Comparison of ENCODE assay signal across 22 cellular contexts in genomic region chr17:65694601-65695000, GRCh38.
DNase-seq lines count a peak whose midpoint lies in the region; ATAC-seq, FAIRE-seq and TF ChIP-seq lines count a peak whose summit lies in the region.
"Had no signal": no experiment of that assay in that cellular context is flagged by ENCODE, and none has a peak within 500 bp of the region (broad histone marks: within the 10 kb centered on the region; RNA-seq: fewer than 3 reads in every experiment).

No MANE protein-coding gene starts in this region.

- no peak overlapping the region for H3K4me3 ChIP-seq in liver (ENCODE audit: low read depth in 1 of 3, low read length in 3 of 3)
- H3K4me3 ChIP-seq in HepG2 (replicated peaks in 1 of 3; ENCODE audit: insufficient read depth in 1 of 3, low read depth in 2 of 3, low read length in 3 of 3), result no peak overlapping the region
- H3K4me3 ChIP-seq in fibroblast of pulmonary artery (replicated peaks; ENCODE audit: low read depth, low read length), result no peak overlapping the region
- peak overlapping the region; percentile 13 for H3K4me3 ChIP-seq in neural cell (ENCODE audit: low read length)
- H3K4me3 ChIP-seq: BLaER1, GM23338 had no signal

- no peaks in the 10 kb centered on the region for H3K9me2 ChIP-seq in neural cell (ENCODE audit: insufficient read depth, low read length)

- TF ChIP-seq EP300 in HepG2 (IDR thresholded peaks at IDR 0.05; ENCODE audit: low read depth in 2 of 2, low read length in 2 of 2) (no peak), HepG2 (CRISPR knock-in tag; IDR thresholded peaks at IDR 0.05; ENCODE audit: borderline replicate concordance) (no peak), neural cell (conservative IDR thresholded peaks at IDR 0.05; ENCODE audit: poor library complexity, severe bottlenecking) (no peak)

- H3K27me3 ChIP-seq in liver (ENCODE audit: control insufficient read depth in 4 of 4, insufficient read depth in 4 of 4, low read length in 3 of 4), result no peaks in the 10 kb centered on the region
- no peaks in the 10 kb centered on the region for H3K27me3 ChIP-seq in HepG2 (ENCODE audit: control insufficient read depth in 1 of 2, insufficient read depth in 2 of 2, low read length in 2 of 2)
- H3K27me3 ChIP-seq in neural cell (ENCODE audit: insufficient read depth, low read depth, low read length), result no peaks in the 10 kb centered on the region
- H3K27me3 ChIP-seq in CD4-positive, alpha-beta T cell (ENCODE audit: control insufficient read depth, insufficient read depth, low read length), result no peaks in the 10 kb centered on the region
- H3K27me3 ChIP-seq: BLaER1 had no signal

- H4K20me1 ChIP-seq in HepG2 (ENCODE audit: insufficient read depth, low read length), result no peaks in the 10 kb centered on the region
- no peaks in the 10 kb centered on the region for H4K20me1 ChIP-seq in neural cell (ENCODE audit: insufficient read depth)
- H4K20me1 ChIP-seq: BLaER1 had no signal

- no peak for DNase-seq in HepG2 (ENCODE audit: low spot score)
- peak; percentile 42 for DNase-seq in fibroblast of pulmonary artery (ENCODE audit: low read depth)
- DNase-seq in NCI-H187 (lab: John Stamatoyannopoulos, UW), result no peak
- no peak for DNase-seq in activated effector memory CD4-positive, alpha-beta T cell treated with anti-CD3 and anti-CD28 coated beads, Interleukin-2, amount 50 U/mL, for 16 hours
- DNase-seq in CD4-positive, alpha-beta T cell, result no peak
- DNase-seq: 8988T; CD8-positive, alpha-beta memory T cell; COR-L47; HFFc6 had no signal

- H2AFZ ChIP-seq in HepG2 (ENCODE audit: low read length) (no peak overlapping the region), neural cell (ENCODE audit: low read depth, low read length) (no peak overlapping the region)
- H2AFZ ChIP-seq: GM23338 had no signal

- H3K9me3 ChIP-seq in liver (ENCODE audit: control insufficient read depth in 4 of 4, low read length in 3 of 4), result no peaks in the 10 kb centered on the region
- H3K9me3 ChIP-seq in HepG2 (ENCODE audit: low read length), result no peaks in the 10 kb centered on the region
- no peaks in the 10 kb centered on the region for H3K9me3 ChIP-seq in neural cell (ENCODE audit: low read length)
- no peaks in the 10 kb centered on the region for H3K9me3 ChIP-seq in CD4-positive, alpha-beta T cell (ENCODE audit: control insufficient read depth, low read length)
- H3K9me3 ChIP-seq: BLaER1 had no signal

- no peak for TF ChIP-seq RAD21 in liver (IDR thresholded peaks at IDR 0.05)
- TF ChIP-seq RAD21 in HepG2 (CRISPR knock-in tag; IDR thresholded peaks at IDR 0.05), result no peak
- TF ChIP-seq RAD21 in neural cell (conservative IDR thresholded peaks at IDR 0.05), result no peak

- H3K27ac Mint-ChIP-seq in CD4-positive, alpha-beta T cell, result no peak overlapping the region
- H3K27ac Mint-ChIP-seq: CD8-positive, alpha-beta memory T cell; GM23338; HFFc6; IgD-negative memory B cell had no signal

- H3F3A ChIP-seq in neural cell (ENCODE audit: insufficient read depth, low read length, poor library complexity, severe bottlenecking), result no peaks in the 10 kb centered on the region

- no peak overlapping the region for H3K4me3 Mint-ChIP-seq in CD4-positive, alpha-beta T cell
- H3K4me3 Mint-ChIP-seq: CD8-positive, alpha-beta memory T cell; GM23338; HFFc6; IgD-negative memory B cell had no signal

- no peak for TF ChIP-seq POLR2A in HepG2 (IDR thresholded peaks at IDR 0.05; ENCODE audit: insufficient read depth in 1 of 2, low read depth in 2 of 2, low read length in 2 of 2)

- ATAC-seq in HepG2 (no peak), GM19455 (IDR thresholded peaks at IDR 0.05; ENCODE audit: unreplicated experiment) (no peak)
- ATAC-seq in CD4-positive, alpha-beta T cell (ENCODE audit: poor library complexity), result no peak
- ATAC-seq: GM23338, HCT116 had no signal

- intact Hi-C loops in HepG2 (cut with micrococcal nuclease; ENCODE audit: unreplicated experiment), result loop anchor here (10.0 kb wide), 1 partner anchor 60 kb away; no protein-coding TSS in a partner anchor
- intact Hi-C loops in CD4-positive, alpha-beta T cell (cut with DNase I, micrococcal nuclease), result no loop called here

- peaks cover 17% of the 10 kb centered on the region for H3K4me1 Mint-ChIP-seq in CD4-positive, alpha-beta T cell (ENCODE audit: low read depth)
- H3K4me1 Mint-ChIP-seq: IgD-negative memory B cell had no signal

- BruUV-seq in HepG2 (replicated peaks; lab: Mats Ljungman, UMichigan), result no TSS peak

- no peak overlapping the region for H3K9ac ChIP-seq in liver (ENCODE audit: low read depth in 1 of 2, low read length in 2 of 2)
- no peak overlapping the region for H3K9ac ChIP-seq in HepG2 (ENCODE audit: insufficient read depth, low read depth, low read length)
- H3K9ac ChIP-seq in neural cell (ENCODE audit: low read length), result no peak overlapping the region
- H3K9ac ChIP-seq: BLaER1 had no signal

- WGBS in liver, result 87% methylated on average over 3 of the region's 3 CpGs
- 95% methylated on average over 3 of the region's 3 CpGs for WGBS in HepG2 (ENCODE audit: low lambda C conversion rate)

- no peaks in the 10 kb centered on the region for H3K27me3 Mint-ChIP-seq in CD4-positive, alpha-beta T cell

- in situ Hi-C loops in HepG2 (cut with HindIII; ENCODE audit: extremely low pct_ligation_motif_present, low pct_unique_long_range_greater_than_20kb), result no loop called here

- H3K4me2 ChIP-seq in HepG2 (ENCODE audit: low read depth, low read length) (no peak overlapping the region), neural cell (ENCODE audit: low read length) (no peak overlapping the region)
- H3K4me2 ChIP-seq: BLaER1, GM23338 had no signal

- H3K4me1 ChIP-seq in liver (ENCODE audit: control insufficient read depth in 4 of 4, insufficient read depth in 4 of 4, low read length in 3 of 4) (no peaks in the 10 kb centered on the region), HepG2 (ENCODE audit: insufficient read depth, low read length) (peaks cover 80% of the 10 kb centered on the region)
- H3K4me1 ChIP-seq: BLaER1 had no signal

- no peak overlapping the region for H3K27ac ChIP-seq in liver (ENCODE audit: low read depth in 1 of 2, low read length in 2 of 2)
- H3K27ac ChIP-seq in HepG2 (ENCODE audit: extremely low read length, insufficient read depth, low read length), result no peak overlapping the region
- H3K27ac ChIP-seq in neural cell (ENCODE audit: low read length), result no peak overlapping the region
- H3K27ac ChIP-seq in CD4-positive, alpha-beta T cell (ENCODE audit: low read depth, low read length), result no peak overlapping the region
- H3K27ac ChIP-seq: BLaER1 had no signal

- no peaks in the 10 kb centered on the region for H3K36me3 ChIP-seq in liver (ENCODE audit: control insufficient read depth in 4 of 4, insufficient read depth in 3 of 4, low read depth in 1 of 4, low read length in 3 of 4)
- H3K36me3 ChIP-seq in HepG2 (replicated peaks in 1 of 2; ENCODE audit: control insufficient read depth in 1 of 2, insufficient read depth in 2 of 2, low read length in 2 of 2), result no peaks in the 10 kb centered on the region
- H3K36me3 ChIP-seq in neural cell (ENCODE audit: insufficient read depth, low read length), result no peaks in the 10 kb centered on the region
- H3K36me3 ChIP-seq: BLaER1 had no signal

- no peak for FAIRE-seq in HepG2 (lab: Jason Lieb, UNC)
- FAIRE-seq: D721Med, G401.6, GM12891, GM19239, H54, HTR-8/SVneo had no signal

- no peaks in the 10 kb centered on the region for H3K36me3 Mint-ChIP-seq in CD4-positive, alpha-beta T cell (ENCODE audit: low read depth)
- H3K36me3 Mint-ChIP-seq: CD8-positive, alpha-beta memory T cell had no signal

- no peaks in the 10 kb centered on the region for H3K9me3 Mint-ChIP-seq in CD4-positive, alpha-beta T cell
- H3K9me3 Mint-ChIP-seq: CD8-positive, alpha-beta memory T cell; GM23338; HFFc6; IgD-negative memory B cell had no signal

- no peak for TF ChIP-seq CTCF in liver (IDR thresholded peaks at IDR 0.05; ENCODE audit: low read depth, low read length, missing input control)
- TF ChIP-seq CTCF in HepG2 (CRISPR knock-in tag; IDR thresholded peaks at IDR 0.05), result no peak
- TF ChIP-seq CTCF in fibroblast of pulmonary artery (IDR thresholded peaks at IDR 0.05; ENCODE audit: low read length, missing control alignments), result no peak
- no peak for TF ChIP-seq CTCF in neural cell (IDR thresholded peaks at IDR 0.05; ENCODE audit: poor library complexity, severe bottlenecking)
- TF ChIP-seq CTCF in CD4-positive, alpha-beta T cell (IDR thresholded peaks at IDR 0.05), result no peak

- CTCF ChIA-PET in HepG2 (lab: Yijun Ruan, JAX; ENCODE audit: low intra/inter-chr PET ratio, low total read pairs), result no interaction called here
- CTCF ChIA-PET in CD4-positive, alpha-beta T cell (lab: Charles Lee), result no interaction called here

- H3K79me2 ChIP-seq in HepG2 (ENCODE audit: insufficient read depth, low read length) (no peaks in the 10 kb centered on the region), neural cell (replicated peaks; ENCODE audit: insufficient read depth, low read length) (no peaks in the 10 kb centered on the region)

- POLR2A ChIA-PET in HepG2 (lab: Yijun Ruan, JAX), result interaction anchor here (0.6 kb wide), 1 partner anchor 155 kb away, joined by 3 read pairs; no protein-coding TSS in a partner anchor
- POLR2A ChIA-PET in CD4-positive, alpha-beta T cell (lab: Charles Lee), result no interaction called here

TF ChIP-seq in liver, 16 proteins besides CTCF, POLR2A, EP300 and RAD21:
- TF ChIP-seq HNF4G (IDR thresholded peaks at IDR 0.05), result no peak
- peak; percentile 36 for TF ChIP-seq NR2F2 (IDR thresholded peaks at IDR 0.05)

TF ChIP-seq in HepG2, 621 proteins besides CTCF, POLR2A, EP300 and RAD21 (continues in another document):
- TF ChIP-seq EHMT2 (IDR thresholded peaks at IDR 0.05; ENCODE audit: borderline replicate concordance, low read depth, low read length) (no peak), ZNF10 (CRISPR knock-in tag; IDR thresholded peaks at IDR 0.05; ENCODE audit: borderline replicate concordance, low read depth) (no peak)

TF ChIP-seq in neural cell, 6 proteins besides CTCF, POLR2A, EP300 and RAD21 (continues in another document):
- no peak for TF ChIP-seq MXI1 (conservative IDR thresholded peaks at IDR 0.05; ENCODE audit: poor library complexity, severe bottlenecking)
